In genomic region chr2:224217233-224217961, GRCh38 we compare ENCODE assay signal across 20 cellular contexts.
A peak's percentile ranks its signal among the peaks of the same experiment; 100 is the strongest.
DNase-seq lines count a peak whose midpoint lies in the region; ATAC-seq and TF ChIP-seq lines count a peak whose summit lies in the region.
"Had no signal": no experiment of that assay in that cellular context is flagged by ENCODE, and none has a peak within 500 bp of the region (broad histone marks: within the 10 kb centered on the region; RNA-seq: fewer than 3 reads in every experiment).

No MANE protein-coding gene starts in this region.

- no peak overlapping the region for H2AFZ ChIP-seq in smooth muscle cell (ENCODE audit: low read depth)

- H3K27ac ChIP-seq in right cardiac atrium (ENCODE audit: low read length) (no peak overlapping the region), smooth muscle cell (ENCODE audit: low read depth) (peak overlapping the region; percentile 45)
- H3K27ac ChIP-seq: C4-2B had no signal

- no peak for TF ChIP-seq CTCF in smooth muscle cell (IDR thresholded peaks at IDR 0.05; ENCODE audit: borderline replicate concordance, insufficient read depth, poor library complexity, severe bottlenecking)

- H3K36me3 ChIP-seq in smooth muscle cell (ENCODE audit: low read depth): no peaks in the 10 kb centered on the region

- H3K4me1 ChIP-seq in right cardiac atrium (ENCODE audit: control insufficient read depth, insufficient read depth, low read length) (no peaks in the 10 kb centered on the region), smooth muscle cell (ENCODE audit: low read depth) (peaks cover 15% of the 10 kb centered on the region)

- intact Hi-C loops in right cardiac atrium (cut with DNase I) (no loop called here), Right ventricle myocardium inferior (cut with DNase I) (no loop called here)

- H3K9me3 ChIP-seq in right cardiac atrium (ENCODE audit: control insufficient read depth, low read length) (no peaks in the 10 kb centered on the region), smooth muscle cell (replicated peaks; ENCODE audit: low read depth) (no peaks in the 10 kb centered on the region)

- no peaks in the 10 kb centered on the region for H3K4me1 Mint-ChIP-seq in naive thymus-derived CD8-positive, alpha-beta T cell
- H3K4me1 Mint-ChIP-seq: CD8-positive, alpha-beta memory T cell had no signal

- peaks cover 0 to 2% (median 0%) of the 10 kb centered on the region in 3 donors for H3K36me3 Mint-ChIP-seq in naive thymus-derived CD8-positive, alpha-beta T cell
- H3K36me3 Mint-ChIP-seq in activated naive CD4-positive, alpha-beta T cell treated with anti-CD3 and anti-CD28 coated beads, Interleukin-2, amount 50 U/mL, for 72 hours: no peaks in the 10 kb centered on the region
- H3K36me3 Mint-ChIP-seq: CD8-positive, alpha-beta memory T cell had no signal

- H3K9ac ChIP-seq in smooth muscle cell (ENCODE audit: low read depth): no peak overlapping the region

- peaks cover 3 to 19% (median 10%) of the 10 kb centered on the region in 5 donors for H3K27me3 Mint-ChIP-seq in naive thymus-derived CD8-positive, alpha-beta T cell

- H3K9me3 Mint-ChIP-seq in naive thymus-derived CD8-positive, alpha-beta T cell: no peaks in the 10 kb centered on the region
- H3K9me3 Mint-ChIP-seq in activated naive CD4-positive, alpha-beta T cell treated with anti-CD3 and anti-CD28 coated beads, Interleukin-2, amount 50 U/mL, for 72 hours: no peaks in the 10 kb centered on the region
- H3K9me3 Mint-ChIP-seq: CD8-positive, alpha-beta memory T cell had no signal

- peak; percentile 36 to 56 for ATAC-seq in right cardiac atrium
- no peak for ATAC-seq in Right ventricle myocardium inferior
- ATAC-seq in naive thymus-derived CD8-positive, alpha-beta T cell: no peak
- ATAC-seq in activated CD4-positive, CD25-positive, alpha-beta regulatory T cell treated with anti-CD3 and anti-CD28 coated beads, Interleukin-2, amount 50 U/mL, for 24 hours: no peak
- no peak for ATAC-seq in activated naive CD4-positive, alpha-beta T cell treated with anti-CD3 and anti-CD28 coated beads, Interleukin-2, amount 50 U/mL, for 72 hours

- H3K4me3 Mint-ChIP-seq in naive thymus-derived CD8-positive, alpha-beta T cell: no peak overlapping the region
- H3K4me3 Mint-ChIP-seq: CD8-positive, alpha-beta memory T cell had no signal

- no peaks in the 10 kb centered on the region for H3K79me2 ChIP-seq in smooth muscle cell (ENCODE audit: low read depth)

- H3K4me3 ChIP-seq in right cardiac atrium (ENCODE audit: low read length) (no peak overlapping the region), smooth muscle cell (no peak overlapping the region)

- POLR2A ChIA-PET in naive thymus-derived CD8-positive, alpha-beta T cell (lab: Charles Lee): no interaction called here

- no peaks in the 10 kb centered on the region for H3K27me3 ChIP-seq in right cardiac atrium (ENCODE audit: control insufficient read depth, insufficient read depth)
- H3K27me3 ChIP-seq in smooth muscle cell (ENCODE audit: low read depth): no peaks in the 10 kb centered on the region

- peak overlapping the region in 1 of 10 donors; percentile 5 for H3K27ac Mint-ChIP-seq in naive thymus-derived CD8-positive, alpha-beta T cell
- no peak overlapping the region for H3K27ac Mint-ChIP-seq in activated naive CD4-positive, alpha-beta T cell treated with anti-CD3 and anti-CD28 coated beads, Interleukin-2, amount 50 U/mL, for 72 hours
- H3K27ac Mint-ChIP-seq: CD8-positive, alpha-beta memory T cell had no signal

- H3F3A ChIP-seq in smooth muscle cell (ENCODE audit: low read depth): peaks cover 14% of the 10 kb centered on the region

- no peaks in the 10 kb centered on the region for H4K20me1 ChIP-seq in smooth muscle cell (ENCODE audit: low read depth)

- DNase-seq in right cardiac atrium (no peak), Right ventricle myocardium inferior (ENCODE audit: missing footprints) (no peak), NCI-H226 (peak; percentile 12), iris pigment epithelial cell (ENCODE audit: low read depth) (peak; percentile 29), smooth muscle cell (lab: John Stamatoyannopoulos, UW; ENCODE audit: unreplicated experiment) (no peak)
- no peak for DNase-seq in naive thymus-derived CD8-positive, alpha-beta T cell
- DNase-seq in activated naive CD4-positive, alpha-beta T cell treated with anti-CD3 and anti-CD28 coated beads, Interleukin-2, amount 50 U/mL, for 72 hours (ENCODE audit: low spot score in 2 of 2): no peak
- DNase-seq: 8988T; Calu3; CD8-positive, alpha-beta memory T cell; DMS153; Karpas-422; NCI-H1092 treated with DMSO at 0.1 percent for 48 hours; NCI-H1436 treated with DMSO at 0.1 percent for 48 hours; NCI-H1930; NCI-H2227 treated with DMSO at 0.1 percent for 48 hours; NCI-H510A treated with DMSO at 0.1 percent for 48 hours; SHP77 had no signal

- 50% methylated on average over 6 of the region's 6 CpGs for WGBS in right cardiac atrium
- WGBS in smooth muscle cell (ENCODE audit: low lambda C conversion rate): 74% methylated on average over 6 of the region's 6 CpGs

- peak overlapping the region; percentile 12 for H3K4me2 ChIP-seq in smooth muscle cell

Comparison
In these comparisons a context has a peak if more than half of its experiments do, and no peak if none do; other contexts are left out.
1. ATAC-seq: peak in right cardiac atrium (2 of 2); none in Right ventricle myocardium inferior (single experiment), naive thymus-derived CD8-positive, alpha-beta T cell (0 of 2), activated CD4-positive, CD25-positive, alpha-beta regulatory T cell treated with anti-CD3 and anti-CD28 coated beads, Interleukin-2, amount 50 U/mL, for 24 hours (0 of 2) and activated naive CD4-positive, alpha-beta T cell treated with anti-CD3 and anti-CD28 coated beads, Interleukin-2, amount 50 U/mL, for 72 hours (0 of 2).
2. DNase-seq: peak in NCI-H226 (single experiment) and iris pigment epithelial cell (single experiment); none in right cardiac atrium (0 of 3), Right ventricle myocardium inferior (single experiment), smooth muscle cell (single experiment), naive thymus-derived CD8-positive, alpha-beta T cell (0 of 10) and activated naive CD4-positive, alpha-beta T cell treated with anti-CD3 and anti-CD28 coated beads, Interleukin-2, amount 50 U/mL, for 72 hours (0 of 2).